8 cellular contexts compared by ENCODE assay signal in genomic region chr9:129751841-129752801, GRCh38. TPM values are rescaled to one million over a fixed set of nuclear protein-coding genes. Genes with fewer than 3 reads are reported as not detected.
DNase-seq lines count a peak whose midpoint lies in the region; ATAC-seq and TF ChIP-seq lines count a peak whose summit lies in the region.

No MANE protein-coding gene starts in this region.

- intact Hi-C loops in left ventricle myocardium superior (cut with micrococcal nuclease), result no loop called here

- H3K4me3 ChIP-seq in SK-N-MC (peak overlapping the region; percentile 68), smooth muscle cell (peak overlapping the region; percentile 50)

- H3K9ac ChIP-seq in SK-N-MC (ENCODE audit: insufficient read length) (no peak overlapping the region), smooth muscle cell (ENCODE audit: low read depth) (peak overlapping the region; percentile 73)

- H3K9me3 ChIP-seq in SK-N-MC (ENCODE audit: low read depth, low read length) (no peaks in the 10 kb centered on the region), smooth muscle cell (replicated peaks; ENCODE audit: low read depth) (no peaks in the 10 kb centered on the region)

- DNase-seq in HT-29 (ENCODE audit: low spot score) (peak; percentile 69), SK-N-MC (ENCODE audit: low read depth, low spot score) (no peak), left ventricle myocardium superior (peak; percentile 46), smooth muscle cell (lab: John Stamatoyannopoulos, UW; ENCODE audit: unreplicated experiment) (no peak), superior temporal gyrus (ENCODE audit: extremely low spot score) (no peak)
- DNase-seq in effector CD4-positive, alpha-beta T cell, result no peak

- H3K27ac ChIP-seq in SK-N-MC, result no peak overlapping the region
- H3K27ac ChIP-seq in smooth muscle cell (ENCODE audit: low read depth), result peak overlapping the region; percentile 91

- H3K4me2 ChIP-seq in smooth muscle cell, result peak overlapping the region; percentile 85

- no peaks in the 10 kb centered on the region for H4K20me1 ChIP-seq in smooth muscle cell (ENCODE audit: low read depth)

- peaks cover 19% of the 10 kb centered on the region for H3F3A ChIP-seq in smooth muscle cell (ENCODE audit: low read depth)

- H3K79me2 ChIP-seq in smooth muscle cell (ENCODE audit: low read depth), result peaks cover 5% of the 10 kb centered on the region

- H2AFZ ChIP-seq in smooth muscle cell (ENCODE audit: low read depth), result peak overlapping the region; percentile 26

- 42% methylated on average over 31 of the region's 31 CpGs for WGBS in smooth muscle cell (ENCODE audit: low lambda C conversion rate)

- no peaks in the 10 kb centered on the region for H3K36me3 ChIP-seq in SK-N-MC (ENCODE audit: insufficient read depth, low read length)
- no peaks in the 10 kb centered on the region for H3K36me3 ChIP-seq in smooth muscle cell (ENCODE audit: low read depth)

- H3K27me3 ChIP-seq in smooth muscle cell (ENCODE audit: low read depth), result no peaks in the 10 kb centered on the region

- ATAC-seq in left ventricle myocardium superior, result peak; percentile 50
- ATAC-seq in GM18873 (IDR thresholded peaks at IDR 0.05; ENCODE audit: low FRiP score, unreplicated experiment), result no peak
- ATAC-seq in GM19455 (IDR thresholded peaks at IDR 0.05; ENCODE audit: unreplicated experiment), result no peak

- no peak for TF ChIP-seq CTCF in smooth muscle cell (IDR thresholded peaks at IDR 0.05; ENCODE audit: borderline replicate concordance, insufficient read depth, poor library complexity, severe bottlenecking)

- peaks cover 14% of the 10 kb centered on the region for H3K4me1 ChIP-seq in smooth muscle cell (ENCODE audit: low read depth)

RNA-seq across cellular contexts. Expression of gene PTGES, which starts 0.7 kb away (rescaled TPM):
- total RNA-seq in HT-29 (2014; rRNA removed; shearing (Covaris generic)), result 0.41 and 0.94 TPM in 2 replicates
- total RNA-seq in left ventricle myocardium superior (2.4 TPM), smooth muscle cell (36.9 and 49.5 TPM in 2 replicates)
- 69.6 and 176 TPM in 2 replicates for polyA plus RNA-seq in smooth muscle cell

RNA-seq across cellular contexts. Expression of gene TOR1B, which starts 50.9 kb away (rescaled TPM):
- total RNA-seq in HT-29 (2014; rRNA removed; shearing (Covaris generic)), result 25.0 and 27.1 TPM in 2 replicates
- total RNA-seq in left ventricle myocardium superior (8.7 TPM), smooth muscle cell (43.4 and 60.0 TPM in 2 replicates)
- 10.3 and 13.8 TPM in 2 replicates for polyA plus RNA-seq in smooth muscle cell

Comparison
In these comparisons a context has a peak if more than half of its experiments do, and no peak if none do; other contexts are left out.
1. DNase-seq: peak in HT-29 (single experiment) and left ventricle myocardium superior (single experiment); none in SK-N-MC (single experiment), smooth muscle cell (single experiment), effector CD4-positive, alpha-beta T cell (single experiment) and superior temporal gyrus (single experiment).
2. RNA of gene PTGES, which starts 0.7 kb away (total RNA-seq): 36.9 to 49.5 TPM in smooth muscle cell; 2.4 TPM in left ventricle myocardium superior (single experiment) and 0.41 to 0.94 TPM in HT-29; every median in the first group is over 10 times any median in the second.